1 cellular context compared by ENCODE assay signal in the genomic region with DNA sequence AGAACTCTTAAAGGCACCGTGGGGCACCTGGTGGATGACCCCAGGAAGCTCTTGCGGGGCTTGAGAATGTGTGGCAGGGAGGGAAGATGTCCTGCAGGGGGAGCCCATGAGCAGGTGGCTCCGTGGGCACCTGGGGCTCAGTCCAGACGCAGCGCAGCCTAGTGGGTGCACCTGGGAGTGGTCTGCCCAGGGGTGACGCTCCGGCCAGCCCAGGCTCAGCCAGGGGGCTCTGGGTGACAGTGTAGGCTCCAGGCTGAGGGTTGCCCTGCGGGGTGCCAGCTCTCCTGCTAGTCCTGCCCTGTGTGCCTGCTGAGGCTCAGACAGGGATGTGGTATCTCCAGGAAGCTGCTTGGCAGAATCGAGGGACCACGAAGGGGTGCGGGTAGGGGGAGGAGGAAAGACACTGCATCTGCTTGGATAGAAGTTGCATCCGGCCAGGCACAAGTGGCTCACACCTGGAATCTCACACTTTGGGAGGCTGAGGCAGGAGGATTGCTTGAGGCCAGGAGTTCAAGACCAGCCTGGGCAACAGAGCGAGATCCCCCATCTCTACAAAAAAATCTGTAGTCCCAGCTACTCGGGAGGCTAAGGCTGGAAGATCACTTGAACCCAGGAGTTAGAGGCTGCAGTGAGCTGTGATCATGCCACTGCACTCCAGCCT.
TF ChIP-seq lines count a peak whose summit lies in the region.

No MANE protein-coding gene starts in this region.

TF ChIP-seq in HEK293, 187 proteins besides CTCF, POLR2A, EP300 and RAD21 (continued from another document):
- no peak for TF ChIP-seq ZNF157 (tag by site-specific recombination; IDR thresholded peaks at IDR 0.05)
- peak; percentile 90 for TF ChIP-seq ZNF423 (tag by site-specific recombination; IDR thresholded peaks at IDR 0.05)
- no peak for TF ChIP-seq ZNF146 (tag by site-specific recombination; IDR thresholded peaks at IDR 0.05)
- TF ChIP-seq, protein P1, sequence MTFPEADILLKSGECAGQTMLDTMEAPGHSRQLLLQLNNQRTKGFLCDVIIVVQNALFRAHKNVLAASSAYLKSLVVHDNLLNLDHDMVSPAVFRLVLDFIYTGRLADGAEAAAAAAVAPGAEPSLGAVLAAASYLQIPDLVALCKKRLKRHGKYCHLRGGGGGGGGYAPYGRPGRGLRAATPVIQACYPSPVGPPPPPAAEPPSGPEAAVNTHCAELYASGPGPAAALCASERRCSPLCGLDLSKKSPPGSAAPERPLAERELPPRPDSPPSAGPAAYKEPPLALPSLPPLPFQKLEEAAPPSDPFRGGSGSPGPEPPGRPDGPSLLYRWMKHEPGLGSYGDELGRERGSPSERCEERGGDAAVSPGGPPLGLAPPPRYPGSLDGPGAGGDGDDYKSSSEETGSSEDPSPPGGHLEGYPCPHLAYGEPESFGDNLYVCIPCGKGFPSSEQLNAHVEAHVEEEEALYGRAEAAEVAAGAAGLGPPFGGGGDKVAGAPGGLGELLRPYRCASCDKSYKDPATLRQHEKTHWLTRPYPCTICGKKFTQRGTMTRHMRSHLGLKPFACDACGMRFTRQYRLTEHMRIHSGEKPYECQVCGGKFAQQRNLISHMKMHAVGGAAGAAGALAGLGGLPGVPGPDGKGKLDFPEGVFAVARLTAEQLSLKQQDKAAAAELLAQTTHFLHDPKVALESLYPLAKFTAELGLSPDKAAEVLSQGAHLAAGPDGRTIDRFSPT (tag by site-specific recombination; IDR thresholded peaks at IDR 0.05) = peak; percentile 80
- TF ChIP-seq, protein P2, sequence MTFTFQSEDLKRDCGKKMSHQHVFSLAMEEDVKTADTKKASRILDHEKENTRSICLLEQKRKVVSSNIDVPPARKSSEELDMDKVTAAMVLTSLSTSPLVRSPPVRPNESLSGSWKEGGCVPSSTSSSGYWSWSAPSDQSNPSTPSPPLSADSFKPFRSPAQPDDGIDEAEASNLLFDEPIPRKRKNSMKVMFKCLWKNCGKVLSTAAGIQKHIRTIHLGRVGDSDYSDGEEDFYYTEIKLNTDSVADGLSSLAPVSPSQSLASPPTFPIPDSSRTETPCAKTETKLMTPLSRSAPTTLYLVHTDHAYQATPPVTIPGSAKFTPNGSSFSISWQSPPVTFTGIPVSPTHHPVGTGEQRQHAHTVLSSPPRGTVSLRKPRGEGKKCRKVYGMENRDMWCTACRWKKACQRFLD (tag by site-specific recombination; IDR thresholded peaks at IDR 0.05) = no peak
- TF ChIP-seq ZIC2 (tag by site-specific recombination; IDR thresholded peaks at IDR 0.05) = peak; percentile 91
- TF ChIP-seq GLIS1 (tag by site-specific recombination; IDR thresholded peaks at IDR 0.05) = peak; percentile 66
- TF ChIP-seq, protein P3, sequence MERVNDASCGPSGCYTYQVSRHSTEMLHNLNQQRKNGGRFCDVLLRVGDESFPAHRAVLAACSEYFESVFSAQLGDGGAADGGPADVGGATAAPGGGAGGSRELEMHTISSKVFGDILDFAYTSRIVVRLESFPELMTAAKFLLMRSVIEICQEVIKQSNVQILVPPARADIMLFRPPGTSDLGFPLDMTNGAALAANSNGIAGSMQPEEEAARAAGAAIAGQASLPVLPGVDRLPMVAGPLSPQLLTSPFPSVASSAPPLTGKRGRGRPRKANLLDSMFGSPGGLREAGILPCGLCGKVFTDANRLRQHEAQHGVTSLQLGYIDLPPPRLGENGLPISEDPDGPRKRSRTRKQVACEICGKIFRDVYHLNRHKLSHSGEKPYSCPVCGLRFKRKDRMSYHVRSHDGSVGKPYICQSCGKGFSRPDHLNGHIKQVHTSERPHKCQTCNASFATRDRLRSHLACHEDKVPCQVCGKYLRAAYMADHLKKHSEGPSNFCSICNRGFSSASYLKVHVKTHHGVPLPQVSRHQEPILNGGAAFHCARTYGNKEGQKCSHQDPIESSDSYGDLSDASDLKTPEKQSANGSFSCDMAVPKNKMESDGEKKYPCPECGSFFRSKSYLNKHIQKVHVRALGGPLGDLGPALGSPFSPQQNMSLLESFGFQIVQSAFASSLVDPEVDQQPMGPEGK (tag by site-specific recombination; IDR thresholded peaks at IDR 0.05) = peak; percentile 38; the same call in 1 of the 2 replicates
- peak; percentile 51 for TF ChIP-seq ZNF654 (tag by site-specific recombination; IDR thresholded peaks at IDR 0.05; ENCODE audit: low read depth)
- peak; percentile 80 for TF ChIP-seq ZNF121 (tag by site-specific recombination; IDR thresholded peaks at IDR 0.05)
